ENCODE assay signal across 14 cellular contexts in genomic region chr11:103325686-103326069, GRCh38.
A peak's percentile ranks its signal among the peaks of the same experiment; 100 is the strongest.
DNase-seq lines count a peak whose midpoint lies in the region; ATAC-seq and TF ChIP-seq lines count a peak whose summit lies in the region.
"Had no signal": no experiment of that assay in that cellular context is flagged by ENCODE, and none has a peak within 500 bp of the region (broad histone marks: within the 10 kb centered on the region; RNA-seq: fewer than 3 reads in every experiment).

No MANE protein-coding gene starts in this region.

- no peak overlapping the region for H3K4me3 ChIP-seq in trophoblast cell (ENCODE audit: low read depth, low read length)
- H3K4me3 ChIP-seq in uterus, result no peak overlapping the region
- H3K4me3 ChIP-seq: PC-9, sigmoid colon, suprapubic skin had no signal

- peaks cover 7% of the 10 kb centered on the region for H3K4me1 Mint-ChIP-seq in activated T-helper 17 cell treated with anti-CD3 and anti-CD28 coated beads, Interleukin-2, amount 50 U/mL, for 72 hours

- no peak overlapping the region for H3K9ac ChIP-seq in trophoblast cell (ENCODE audit: low read length)

- no peaks in the 10 kb centered on the region for H3K9me3 ChIP-seq in trophoblast cell (ENCODE audit: insufficient read depth, low read depth, low read length)
- H3K9me3 ChIP-seq in uterus, result no peaks in the 10 kb centered on the region
- H3K9me3 ChIP-seq: sigmoid colon, suprapubic skin had no signal

- ATAC-seq in HG03066 (IDR thresholded peaks at IDR 0.05; ENCODE audit: low read depth, unreplicated experiment) (peak; percentile 10), HG02840 (IDR thresholded peaks at IDR 0.05; ENCODE audit: low FRiP score, unreplicated experiment) (no peak), HG03159 (IDR thresholded peaks at IDR 0.05; ENCODE audit: unreplicated experiment) (no peak)
- ATAC-seq in activated T-helper 17 cell treated with anti-CD3 and anti-CD28 coated beads, Interleukin-2, amount 50 U/mL, for 72 hours (replicated peaks), result no peak

- H3K79me1 ChIP-seq in trophoblast cell (ENCODE audit: low read length), result no peaks in the 10 kb centered on the region

- H3K36me3 Mint-ChIP-seq in activated T-helper 17 cell treated with anti-CD3 and anti-CD28 coated beads, Interleukin-2, amount 50 U/mL, for 72 hours (ENCODE audit: low read depth), result no peaks in the 10 kb centered on the region

- no peaks in the 10 kb centered on the region for H3K79me2 ChIP-seq in trophoblast cell (ENCODE audit: control insufficient read depth, insufficient read depth, low read length, poor library complexity)

- no peak overlapping the region for H2AK5ac ChIP-seq in trophoblast cell (ENCODE audit: low read length)

- no peak overlapping the region for H4K12ac ChIP-seq in trophoblast cell (ENCODE audit: low read depth, low read length)

- no peak overlapping the region for H2BK5ac ChIP-seq in trophoblast cell (ENCODE audit: low read depth, low read length, poor library complexity)

- no peak overlapping the region for H4K8ac ChIP-seq in trophoblast cell (ENCODE audit: low read depth, low read length)

- WGBS in trophoblast cell (ENCODE audit: extremely low coverage, insufficient coverage, insufficient read length), result no CpG with 5 or more reads among the region's 7 CpGs

- H3K36me3 ChIP-seq in trophoblast cell (ENCODE audit: control insufficient read depth in 1 of 2, insufficient read depth in 2 of 2, low read length in 2 of 2), result no peaks in the 10 kb centered on the region
- H3K36me3 ChIP-seq in uterus, result peaks cover 0 to 4% of the 10 kb centered on the region in 2 donors
- H3K36me3 ChIP-seq: suprapubic skin had no signal

- H2BK120ac ChIP-seq in trophoblast cell (ENCODE audit: insufficient read depth, low read length, poor library complexity), result no peak overlapping the region

- H4K91ac ChIP-seq in trophoblast cell (ENCODE audit: low read depth, low read length), result no peak overlapping the region

- H3K14ac ChIP-seq in trophoblast cell (ENCODE audit: low read length), result no peak overlapping the region

- H3K27ac ChIP-seq in trophoblast cell (ENCODE audit: low read depth, low read length) (no peak overlapping the region), uterus (no peak overlapping the region)
- H3K27ac ChIP-seq: 22Rv1, PC-9, sigmoid colon, suprapubic skin had no signal

- no peak overlapping the region for H2BK12ac ChIP-seq in trophoblast cell (ENCODE audit: low read length)

- peak overlapping the region; percentile 21 for H3K4me3 Mint-ChIP-seq in activated T-helper 17 cell treated with anti-CD3 and anti-CD28 coated beads, Interleukin-2, amount 50 U/mL, for 72 hours
- H3K4me3 Mint-ChIP-seq: activated naive CD4-positive, alpha-beta T cell treated with anti-CD3 and anti-CD28 coated beads for 36 hours had no signal

- H3K27me3 ChIP-seq in trophoblast cell (ENCODE audit: insufficient read depth, low read length) (no peaks in the 10 kb centered on the region), uterus (no peaks in the 10 kb centered on the region)
- H3K27me3 ChIP-seq: sigmoid colon, suprapubic skin had no signal

- no peak overlapping the region for H3K18ac ChIP-seq in trophoblast cell (ENCODE audit: low read length)

- no peak for TF ChIP-seq CTCF in uterus (IDR thresholded peaks at IDR 0.05)

- peaks cover 0 to 7% of the 10 kb centered on the region in 2 experiments for H3K4me1 ChIP-seq in trophoblast cell (ENCODE audit: control insufficient read depth in 1 of 2, insufficient read depth in 2 of 2, low read length in 2 of 2)
- H3K4me1 ChIP-seq in uterus, result no peaks in the 10 kb centered on the region
- H3K4me1 ChIP-seq: sigmoid colon, suprapubic skin had no signal

- H3K4ac ChIP-seq in trophoblast cell (ENCODE audit: low read depth, low read length), result no peak overlapping the region

- TF ChIP-seq POLR2A in uterus (IDR thresholded peaks at IDR 0.05), result no peak

- no peak overlapping the region for H2AFZ ChIP-seq in trophoblast cell (ENCODE audit: insufficient read depth, low read length, poor library complexity)
- H2AFZ ChIP-seq: PC-9 had no signal

- H3K23ac ChIP-seq in trophoblast cell (ENCODE audit: low read length), result no peak overlapping the region

- H3K27ac Mint-ChIP-seq in activated T-helper 17 cell treated with anti-CD3 and anti-CD28 coated beads, Interleukin-2, amount 50 U/mL, for 72 hours, result peak overlapping the region; percentile 6
- H3K27ac Mint-ChIP-seq: activated naive CD4-positive, alpha-beta T cell treated with anti-CD3 and anti-CD28 coated beads for 36 hours had no signal

- H3K9me3 Mint-ChIP-seq in activated T-helper 17 cell treated with anti-CD3 and anti-CD28 coated beads, Interleukin-2, amount 50 U/mL, for 72 hours, result no peaks in the 10 kb centered on the region
- H3K9me3 Mint-ChIP-seq: activated naive CD4-positive, alpha-beta T cell treated with anti-CD3 and anti-CD28 coated beads for 36 hours had no signal

- intact Hi-C loops in uterus (cut with DNase I; ENCODE audit: low total_unique reads), result no loop called here

- H3K27me3 Mint-ChIP-seq in activated T-helper 17 cell treated with anti-CD3 and anti-CD28 coated beads, Interleukin-2, amount 50 U/mL, for 72 hours, result no peaks in the 10 kb centered on the region

- DNase-seq in DMS53 (lab: John Stamatoyannopoulos, UW) (peak; percentile 64), DMS53 treated with DMSO at 0.1 percent for 48 hours (lab: John Stamatoyannopoulos, UW; ENCODE audit: unreplicated experiment) (no peak), trophoblast cell (no peak), uterus (no peak)
- DNase-seq: activated CD8-positive, alpha-beta memory T cell treated with anti-CD3 and anti-CD28 coated beads for 24 hours; sigmoid colon had no signal

- peak overlapping the region; percentile 57 for H3K4me2 ChIP-seq in trophoblast cell (ENCODE audit: low read length)
- H3K4me2 ChIP-seq: PC-9 had no signal
